In genomic region chr1:15963968-15964648, GRCh38 we compare ENCODE assay signal across 11 cellular contexts. TPM values are rescaled to one million over a fixed set of nuclear protein-coding genes. Genes with fewer than 3 reads are reported as not detected.
DNase-seq lines count a peak whose midpoint lies in the region; ATAC-seq and TF ChIP-seq lines count a peak whose summit lies in the region.
"Had no signal": no experiment of that assay in that cellular context is flagged by ENCODE, and none has a peak within 500 bp of the region (broad histone marks: within the 10 kb centered on the region; RNA-seq: fewer than 3 reads in every experiment).

No MANE protein-coding gene starts in this region.

- intact Hi-C loops in A673 (cut with micrococcal nuclease; ENCODE audit: unreplicated experiment) = no loop called here

- H3K9me3 ChIP-seq in A673 (ENCODE audit: low read depth, low read length, poor library complexity, severe bottlenecking) (no peaks in the 10 kb centered on the region), RWPE2 (ENCODE audit: severe bottlenecking) (no peaks in the 10 kb centered on the region)
- H3K9me3 ChIP-seq: Caco-2, SJCRH30 had no signal

- H3K36me3 ChIP-seq in A673 (ENCODE audit: insufficient read depth, low read length, poor library complexity, severe bottlenecking) = peaks cover 7% of the 10 kb centered on the region
- H3K36me3 ChIP-seq in RWPE2 (ENCODE audit: low read depth) = peaks cover 26% of the 10 kb centered on the region

- H3K27me3 ChIP-seq in A673 (replicated peaks; ENCODE audit: insufficient read depth, low read depth, low read length, poor library complexity) (no peaks in the 10 kb centered on the region), RWPE2 (ENCODE audit: insufficient read depth, poor library complexity, severe bottlenecking) (no peaks in the 10 kb centered on the region)
- H3K27me3 ChIP-seq: SJCRH30 had no signal

- DNase-seq in A673 (ENCODE audit: low spot score) (no peak), GM13976 (ENCODE audit: low spot score) (peak; percentile 74), RWPE2 (ENCODE audit: low spot score) (no peak), fibroblast of the aortic adventitia (ENCODE audit: low read depth) (peak; percentile 31), NCI-H2029 treated with DMSO at 0.1 percent for 48 hours (lab: John Stamatoyannopoulos, UW) (no peak), COR-L47 (lab: John Stamatoyannopoulos, UW) (no peak), iPS-NIHi11 (ENCODE audit: low spot score) (no peak)
- DNase-seq: Caco-2, NCI-H1694 treated with DMSO at 0.1 percent for 48 hours, SJCRH30 had no signal

- ATAC-seq in RWPE2 (ENCODE audit: low read depth) = 0 out of 3 replicates have a peak, but pooled peaks have one; percentile 23
- no peak for ATAC-seq in GM21529 (IDR thresholded peaks at IDR 0.05; ENCODE audit: unreplicated experiment)

- in situ Hi-C loops in GM13976 (cut with MboI; ENCODE audit: low sequenced_read_pairs, unreplicated experiment) = no loop called here

- CTCF ChIA-PET in A673 (lab: Charles Lee) = no interaction called here

- BruUV-seq in A673 (replicated peaks; lab: Mats Ljungman, UMichigan) = no TSS peak

- H3K27ac ChIP-seq in A673 (ENCODE audit: low read depth, low read length, poor library complexity, severe bottlenecking) = peak overlapping the region; percentile 45
- H3K27ac ChIP-seq in RWPE2 (ENCODE audit: poor library complexity, severe bottlenecking) = peak overlapping the region; percentile 34
- H3K27ac ChIP-seq: SJCRH30 had no signal

- TF ChIP-seq CTCF in A673 (conservative IDR thresholded peaks at IDR 0.05; ENCODE audit: low read depth, low read length) (no peak), GM13976 (IDR thresholded peaks at IDR 0.05; ENCODE audit: borderline replicate concordance, control extremely low read depth, extremely low read depth, insufficient read depth, missing control alignments) (no peak), RWPE2 (IDR thresholded peaks at IDR 0.05; ENCODE audit: poor library complexity, severe bottlenecking) (no peak), fibroblast of the aortic adventitia (IDR thresholded peaks at IDR 0.05; ENCODE audit: insufficient read depth, low read length) (no peak)

- no peak overlapping the region for H3K4me3 ChIP-seq in A673 (ENCODE audit: low read depth, low read length, poor library complexity, severe bottlenecking)
- no peak overlapping the region for H3K4me3 ChIP-seq in RWPE2 (ENCODE audit: severe bottlenecking)
- no peak overlapping the region for H3K4me3 ChIP-seq in fibroblast of the aortic adventitia (ENCODE audit: low read depth, low read length)
- H3K4me3 ChIP-seq: SJCRH30 had no signal

- POLR2A ChIA-PET in A673 (lab: Charles Lee; ENCODE audit: low non-redundant PET) = no interaction called here

- peaks cover 40% of the 10 kb centered on the region for H3K4me1 ChIP-seq in A673 (ENCODE audit: insufficient read depth, low read length, poor library complexity, severe bottlenecking)
- H3K4me1 ChIP-seq in RWPE2 (ENCODE audit: insufficient read depth, poor library complexity, severe bottlenecking) = peaks cover 13% of the 10 kb centered on the region
- H3K4me1 ChIP-seq: Caco-2 had no signal

RNA-seq across cellular contexts. Expression of gene ZBTB17, which starts 11.8 kb away (rescaled TPM):
- total RNA-seq in A673 (2021) = 50.1 and 50.3 TPM in 2 replicates
- total RNA-seq in fibroblast of the aortic adventitia (ENCODE audit: low replicate concordance) = 13.8 and 21.7 TPM in 2 replicates

RNA-seq across cellular contexts. Expression of gene SRARP, which starts 39.9 kb away (rescaled TPM):
- total RNA-seq in A673 (2021) (not detected in 2 replicates), fibroblast of the aortic adventitia (ENCODE audit: low replicate concordance) (not detected in 2 replicates)
- total RNA-seq: SJCRH30 had no signal

RNA-seq across cellular contexts. Expression of gene HSPB7, which starts 53.7 kb away (rescaled TPM):
- total RNA-seq in A673 (2021) (not detected in 2 replicates), fibroblast of the aortic adventitia (ENCODE audit: low replicate concordance) (8.9 TPM in 1 of 2 replicates, not detected in the other)
- total RNA-seq: Caco-2 had no signal

RNA-seq across cellular contexts. Expression of gene CLCNKA, which starts 57.7 kb away (rescaled TPM):
- 0.26 TPM in 1 of 2 replicates, not detected in the other for total RNA-seq in A673 (2021)
- 0.09 and 0.25 TPM in 2 replicates for total RNA-seq in fibroblast of the aortic adventitia (ENCODE audit: low replicate concordance)
- total RNA-seq: Caco-2 had no signal

Comparison
In these comparisons a context has a peak if more than half of its experiments do, and no peak if none do; other contexts are left out.
1. DNase-seq: peak in GM13976 (single experiment) and fibroblast of the aortic adventitia (single experiment); none in A673 (single experiment), RWPE2 (single experiment), NCI-H2029 treated with DMSO at 0.1 percent for 48 hours (single experiment), COR-L47 (single experiment) and iPS-NIHi11 (single experiment).